In the genomic region with DNA sequence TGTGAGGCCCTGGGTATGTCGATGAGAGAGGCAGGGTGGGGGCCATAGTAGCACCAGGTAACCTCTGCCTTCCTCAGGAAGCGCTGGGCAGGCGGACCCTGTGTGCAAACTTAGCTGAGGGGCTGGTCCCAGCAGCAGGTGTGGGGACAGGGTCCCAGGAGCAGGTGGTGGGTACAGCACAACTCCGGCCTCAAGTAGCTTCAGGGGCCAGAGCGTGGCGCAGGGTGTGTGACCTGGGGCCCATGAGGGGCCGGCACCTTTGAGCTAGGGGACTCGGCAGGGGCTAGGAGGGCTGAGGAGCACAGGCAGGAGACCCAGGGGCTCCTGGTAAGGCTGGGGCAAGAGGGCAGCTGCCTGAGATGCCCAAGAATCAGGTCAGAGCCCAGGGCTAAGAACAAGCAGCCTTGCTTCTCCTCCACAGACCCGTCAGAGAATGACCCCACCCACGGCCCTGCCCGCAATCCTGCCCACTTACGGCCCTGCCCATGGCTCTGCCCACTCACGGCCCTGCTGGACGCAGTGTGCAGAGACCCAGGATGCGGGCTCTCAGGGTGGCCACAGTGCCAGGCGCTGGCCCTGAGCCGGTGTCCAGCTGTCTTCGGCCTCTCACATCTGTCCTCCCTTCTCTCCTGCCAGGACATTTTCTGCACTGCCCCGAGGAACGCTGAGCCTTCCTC, we compare ENCODE assay signal across 30 cellular contexts. TPM values are rescaled to one million over a fixed set of nuclear protein-coding genes. Genes with fewer than 3 reads are reported as not detected.
"Had no signal": no experiment of that assay in that cellular context is flagged by ENCODE, and none has a peak within 500 bp of the region (broad histone marks: within the 10 kb centered on the region; RNA-seq: fewer than 3 reads in every experiment).

No MANE protein-coding gene starts in this region.

- DNase-seq: activated CD4-positive, alpha-beta T cell treated with anti-CD3 and anti-CD28 coated beads for 36 hours; activated CD4-positive, CD25-positive, alpha-beta regulatory T cell; activated naive CD4-positive, alpha-beta T cell; activated T-cell treated with anti-CD3 and anti-CD28 coated beads for 4 hours; activated T-cell treated with anti-CD3 and anti-CD28 coated beads, Interleukin-2, amount 50 U/mL, for 72 hours; cerebellar nuclear complex; dorsolateral prefrontal cortex; effector memory CD4-positive, alpha-beta T cell; hippocampal formation; nucleus accumbens; stimulated activated CD4-positive, alpha-beta T cell treated with anti-CD3 and anti-CD28 coated beads, Interleukin-12 subunit alpha, Interleukin-12 subunit beta, amount 100 ng/mL, for 4 hours; stimulated activated CD4-positive, alpha-beta T cell treated with anti-CD3 and anti-CD28 coated beads, Interleukin-4, amount 100 ng/mL, for 1 hour; T-cell had no signal

- H3K4me3 ChIP-seq: coronary artery, dorsolateral prefrontal cortex, gastroesophageal sphincter, lung, pancreas, right lobe of liver, skin epidermis, thoracic aorta, upper lobe of left lung had no signal

- H3K27me3 ChIP-seq: right lobe of liver, upper lobe of left lung had no signal

- FAIRE-seq: pancreas had no signal

- H3K4me1 ChIP-seq: gastroesophageal sphincter, pancreas, right lobe of liver had no signal

- H3K36me3 ChIP-seq: gastroesophageal sphincter, pancreas, right lobe of liver, thoracic aorta, upper lobe of left lung had no signal

- ATAC-seq: activated CD4-positive, alpha-beta T cell treated with anti-CD3 and anti-CD28 coated beads for 36 hours; activated naive CD4-positive, alpha-beta T cell treated with anti-CD3 and anti-CD28 coated beads, Interleukin-2, amount 50 U/mL, for 72 hours; activated T-cell treated with anti-CD3 and anti-CD28 coated beads, Interleukin-2, amount 50 U/mL, for 72 hours; gastroesophageal sphincter; left lobe of liver; pancreas; right lobe of liver; T-cell had no signal

- H3K9me3 ChIP-seq: pancreas, right lobe of liver, thoracic aorta had no signal

- H3K27ac ChIP-seq: coronary artery, dorsolateral prefrontal cortex, gastroesophageal sphincter, pancreas, right lobe of liver, skin epidermis, thoracic aorta, upper lobe of left lung had no signal

RNA-seq across cellular contexts. Expression of a gene that starts 30.9 kb away (rescaled TPM):
- total RNA-seq: activated CD4-positive, alpha-beta T cell treated with anti-CD3 and anti-CD28 coated beads for 36 hours; activated naive CD4-positive, alpha-beta T cell treated with anti-CD3 and anti-CD28 coated beads, Interleukin-2, amount 50 U/mL, for 72 hours; activated T-cell treated with anti-CD3 and anti-CD28 coated beads, Interleukin-2, amount 50 U/mL, for 72 hours; epithelial cell of proximal tubule; gastroesophageal sphincter; kidney epithelial cell; mesenteric fat pad; mucosa of gallbladder; pulmonary artery endothelial cell; subcutaneous adipose tissue; T-cell; T-helper 2 cell treated with Interferon-gamma antibody and Interleukin-4, amounts not matched to agents 100 ng/mL and 5 ng/mL, for 36 hours; thoracic aorta had no signal

RNA-seq across cellular contexts. Expression of a gene that starts 37.2 kb away (rescaled TPM):
- total RNA-seq: epithelial cell of proximal tubule; gastroesophageal sphincter; kidney epithelial cell; left lobe of liver; mesenteric fat pad; pancreas; pulmonary artery endothelial cell; right lobe of liver; subcutaneous adipose tissue; T-helper 2 cell treated with Interferon-gamma antibody and Interleukin-4, amounts not matched to agents 100 ng/mL and 5 ng/mL, for 36 hours; thoracic aorta had no signal
